25 cellular contexts compared by ENCODE assay signal in the genomic region with DNA sequence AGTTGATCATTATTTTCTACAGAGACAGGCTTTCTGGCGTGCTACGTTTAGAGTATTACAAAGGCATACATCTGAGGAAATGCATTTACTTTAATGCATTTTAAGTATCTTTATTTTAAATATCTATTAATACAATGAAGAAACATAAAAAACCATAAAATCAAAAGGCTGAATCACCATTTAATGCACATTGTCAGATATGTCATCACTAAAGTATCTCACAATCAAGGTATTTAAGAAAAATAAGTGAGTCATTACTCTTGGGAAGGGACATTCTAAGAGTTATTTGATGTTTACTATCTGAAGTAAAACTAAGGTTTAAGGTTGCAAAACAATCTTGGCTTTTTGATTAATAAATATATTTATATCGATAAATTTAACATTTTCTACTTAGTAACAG.
DNase-seq lines count a peak whose midpoint lies in the region; ATAC-seq, FAIRE-seq and TF ChIP-seq lines count a peak whose summit lies in the region.
"Had no signal": no experiment of that assay in that cellular context is flagged by ENCODE, and none has a peak within 500 bp of the region (broad histone marks: within the 10 kb centered on the region; RNA-seq: fewer than 3 reads in every experiment).

No MANE protein-coding gene starts in this region.

- H3K9me3 Mint-ChIP-seq in HFFc6 = no peaks in the 10 kb centered on the region

- in situ Hi-C loops in GM23248 (cut with MboI) = no loop called here

- DNase-seq in GM23248 (peak; percentile 3), RWPE2 (ENCODE audit: low spot score) (no peak), endothelial cell of umbilical vein (ENCODE audit: low read depth, low spot score) (no peak), iris pigment epithelial cell (ENCODE audit: low read depth) (peak; percentile 50), HFFc6 (no peak), activated gamma-delta T cell (lab: John Stamatoyannopoulos, UW) (no peak)
- DNase-seq: DMS53, GF-D8, H7, KBM-7, NCI-H1105, NCI-H146, NCI-H2029 treated with DMSO at 0.1 percent for 48 hours, NCI-H2171, NCI-H345, NCI-H524, NCI-H774, Right ventricle myocardium superior had no signal

- no peaks in the 10 kb centered on the region for H3K36me3 ChIP-seq in GM23248 (ENCODE audit: low read depth)
- H3K36me3 ChIP-seq in RWPE2 (ENCODE audit: low read depth) = no peaks in the 10 kb centered on the region
- no peaks in the 10 kb centered on the region for H3K36me3 ChIP-seq in endothelial cell of umbilical vein (ENCODE audit: control insufficient read depth in 2 of 2, extremely low read depth in 1 of 2, insufficient read depth in 2 of 2, low read length in 2 of 2)

- H3K9me3 ChIP-seq in GM23248 (ENCODE audit: low read depth) = no peaks in the 10 kb centered on the region
- H3K9me3 ChIP-seq in RWPE2 (ENCODE audit: severe bottlenecking) = no peaks in the 10 kb centered on the region
- no peaks in the 10 kb centered on the region for H3K9me3 ChIP-seq in endothelial cell of umbilical vein (replicated peaks; ENCODE audit: control insufficient read depth, insufficient read depth, low read length)

- no peaks in the 10 kb centered on the region for H3K9me2 ChIP-seq in GM23248 (ENCODE audit: insufficient read depth)

- no peak overlapping the region for H3K4me3 Mint-ChIP-seq in HFFc6
- H3K4me3 Mint-ChIP-seq: B cell, CD14-positive monocyte had no signal

- no peaks in the 10 kb centered on the region for H4K20me1 ChIP-seq in GM23248 (ENCODE audit: insufficient read depth)
- H4K20me1 ChIP-seq in endothelial cell of umbilical vein (replicated peaks; ENCODE audit: control insufficient read depth, extremely low read depth, insufficient read depth, low read length) = no peaks in the 10 kb centered on the region

- H3K4me3 ChIP-seq in GM23248 (no peak overlapping the region), RWPE2 (ENCODE audit: severe bottlenecking) (no peak overlapping the region), endothelial cell of umbilical vein (replicated peaks in 1 of 3; ENCODE audit: insufficient read depth in 1 of 3, low read depth in 1 of 3, low read length in 3 of 3) (no peak overlapping the region)
- H3K4me3 ChIP-seq: SK-N-MC had no signal

- no peak overlapping the region for H3K9ac ChIP-seq in GM23248
- no peak overlapping the region for H3K9ac ChIP-seq in endothelial cell of umbilical vein (replicated peaks; ENCODE audit: extremely low read depth, insufficient read depth, low read length)

- no peaks in the 10 kb centered on the region for H3K4me1 Mint-ChIP-seq in HFFc6 (ENCODE audit: low read depth)
- H3K4me1 Mint-ChIP-seq: B cell, CD14-positive monocyte had no signal

- H3K27ac ChIP-seq in GM23248 (no peak overlapping the region), RWPE2 (ENCODE audit: poor library complexity, severe bottlenecking) (no peak overlapping the region), endothelial cell of umbilical vein (ENCODE audit: insufficient read depth, low read depth, low read length) (no peak overlapping the region)
- H3K27ac ChIP-seq: HL-60, SK-N-MC had no signal

- H3K4me2 ChIP-seq in GM23248 (ENCODE audit: unreplicated experiment) (no peak overlapping the region), endothelial cell of umbilical vein (ENCODE audit: insufficient read depth, low read length) (no peak overlapping the region)

- no peaks in the 10 kb centered on the region for H3K9me1 ChIP-seq in endothelial cell of umbilical vein (replicated peaks; ENCODE audit: control insufficient read depth, extremely low read depth, insufficient read depth, low read length)

- POLR2A ChIA-PET in endothelial cell of umbilical vein (lab: Charles Lee) = no interaction called here

- no peak for FAIRE-seq in endothelial cell of umbilical vein (lab: Jason Lieb, UNC)
- FAIRE-seq: A204.1, HepG2 had no signal

- dilution Hi-C loops in endothelial cell of umbilical vein (cut with MboI; ENCODE audit: extremely low pct_ligation_motif_present, low sequenced_read_pairs) = no loop called here

- no peak for TF ChIP-seq POLR2A in endothelial cell of umbilical vein (IDR thresholded peaks at IDR 0.05; ENCODE audit: low read depth, low read length)

- intact Hi-C loops in endothelial cell of umbilical vein (cut with micrococcal nuclease) = no loop called here

- H3K27me3 ChIP-seq in GM23248 (replicated peaks; ENCODE audit: insufficient read depth) = no peaks in the 10 kb centered on the region
- no peaks in the 10 kb centered on the region for H3K27me3 ChIP-seq in RWPE2 (ENCODE audit: insufficient read depth, poor library complexity, severe bottlenecking)
- peaks cover 0 to 2% of the 10 kb centered on the region in 2 experiments for H3K27me3 ChIP-seq in endothelial cell of umbilical vein (ENCODE audit: control insufficient read depth in 2 of 2, insufficient read depth in 2 of 2, low read length in 2 of 2)

- H3K27me3 Mint-ChIP-seq in HFFc6 (ENCODE audit: insufficient read depth) = peaks cover 3% of the 10 kb centered on the region; the same call in 1 of the 2 replicates
- H3K27me3 Mint-ChIP-seq: B cell had no signal

- no peak overlapping the region for H3K27ac Mint-ChIP-seq in HFFc6
- H3K27ac Mint-ChIP-seq: B cell had no signal

- H2AFZ ChIP-seq in GM23248 = no peak overlapping the region
- no peak overlapping the region for H2AFZ ChIP-seq in endothelial cell of umbilical vein (ENCODE audit: low read depth, low read length)

- H3K79me2 ChIP-seq in GM23248 (ENCODE audit: insufficient read depth) = no peaks in the 10 kb centered on the region
- no peaks in the 10 kb centered on the region for H3K79me2 ChIP-seq in endothelial cell of umbilical vein (ENCODE audit: control insufficient read depth, insufficient read depth, low read length)

- WGBS in GM23248 (ENCODE audit: low coverage in 1 of 2, low lambda C conversion rate in 2 of 2, missing lambda C conversion rate in 2 of 2), 2 experiments = 97 to 100% methylated on average over 3 of the region's 3 CpGs

- no peaks in the 10 kb centered on the region for H3F3A ChIP-seq in GM23248 (ENCODE audit: insufficient read depth)

- H3K36me3 Mint-ChIP-seq in HFFc6 (ENCODE audit: low read depth) = no peaks in the 10 kb centered on the region
- H3K36me3 Mint-ChIP-seq: CD14-positive monocyte had no signal

- ATAC-seq in RWPE2 (ENCODE audit: low read depth) (peak; percentile 54; the same call in 1 of the 3 replicates), GM19452 (IDR thresholded peaks at IDR 0.05; ENCODE audit: unreplicated experiment) (no peak)
- ATAC-seq: HepG2 had no signal

- H3K4me1 ChIP-seq in GM23248 (ENCODE audit: insufficient read depth) (no peaks in the 10 kb centered on the region; the same call in 1 of the 2 replicates), RWPE2 (ENCODE audit: insufficient read depth, poor library complexity, severe bottlenecking) (no peaks in the 10 kb centered on the region), endothelial cell of umbilical vein (ENCODE audit: control insufficient read depth, extremely low read depth, insufficient read depth, low read length) (no peaks in the 10 kb centered on the region)

- CTCF ChIA-PET in endothelial cell of umbilical vein (lab: Charles Lee) = no interaction called here

- no peak for TF ChIP-seq CTCF in RWPE2 (IDR thresholded peaks at IDR 0.05; ENCODE audit: poor library complexity, severe bottlenecking)
- TF ChIP-seq CTCF in endothelial cell of umbilical vein (IDR thresholded peaks at IDR 0.05; ENCODE audit: extremely low read depth in 1 of 2, insufficient read depth in 1 of 2, low read depth in 1 of 2, low read length in 2 of 2) = no peak
- TF ChIP-seq CTCF in HFFc6 (IDR thresholded peaks at IDR 0.05) = no peak

- BruUV-seq in endothelial cell of umbilical vein (replicated peaks; lab: Mats Ljungman, UMichigan) = no TSS peak

TF ChIP-seq in endothelial cell of umbilical vein, 7 proteins besides CTCF, POLR2A, EP300 and RAD21:
- TF ChIP-seq JUN (IDR thresholded peaks at IDR 0.05; ENCODE audit: borderline replicate concordance, insufficient read depth, insufficient read length, low read depth) (peak; percentile 24), FOS (IDR thresholded peaks at IDR 0.05; ENCODE audit: borderline replicate concordance, insufficient read depth, low read length) (peak; percentile 28), MAX (IDR thresholded peaks at IDR 0.05; ENCODE audit: insufficient read depth, insufficient read length) (no peak)

Comparison
In these comparisons a context has a peak if more than half of its experiments do, and no peak if none do; other contexts are left out.
1. DNase-seq: peak in GM23248 (single experiment) and iris pigment epithelial cell (single experiment); none in RWPE2 (single experiment), endothelial cell of umbilical vein (single experiment), HFFc6 (single experiment) and activated gamma-delta T cell (single experiment).